Comparison of ENCODE assay signal across 22 cellular contexts in genomic region chr16:50416388-50416787, GRCh38.
"Had no signal": no experiment of that assay in that cellular context is flagged by ENCODE, and none has a peak within 500 bp of the region (broad histone marks: within the 10 kb centered on the region; RNA-seq: fewer than 3 reads in every experiment).

No MANE protein-coding gene starts in this region.

- ATAC-seq: esophagus mucosa, gastrocnemius medialis, heart right ventricle, left cardiac atrium, left lung, left ventricle myocardium superior, lower lobe of right lung, mucosa of descending colon had no signal

- H3K4me1 ChIP-seq: esophagus squamous epithelium, gastrocnemius medialis, heart right ventricle, left lung, lower lobe of right lung had no signal

- DNase-seq: dermis blood vessel endothelial cell; dorsolateral prefrontal cortex; effector CD4-positive, alpha-beta T cell; effector memory CD4-positive, alpha-beta T cell; erythroblast; esophagus squamous epithelium; foreskin fibroblast; foreskin melanocyte; gastrocnemius medialis; glutamatergic neuron; head of caudate nucleus; heart right ventricle; hippocampal formation; left cardiac atrium; left lung; left ventricle myocardium superior; lower lobe of right lung; mesenchymal stem cell; mucosa of descending colon; naive B cell had no signal

- H3K27ac ChIP-seq: coronary artery, dorsolateral prefrontal cortex, esophagus squamous epithelium, gastrocnemius medialis, heart right ventricle, left lung, lower lobe of right lung had no signal

- H3K36me3 ChIP-seq: esophagus squamous epithelium, gastrocnemius medialis, heart right ventricle, left lung, lower lobe of right lung had no signal

- H3K4me3 ChIP-seq: coronary artery, dorsolateral prefrontal cortex, esophagus squamous epithelium, gastrocnemius medialis, heart right ventricle, left lung, lower lobe of right lung, mucosa of descending colon had no signal

- H3K27me3 ChIP-seq: dorsolateral prefrontal cortex, gastrocnemius medialis, left lung had no signal
